In the genomic region with DNA sequence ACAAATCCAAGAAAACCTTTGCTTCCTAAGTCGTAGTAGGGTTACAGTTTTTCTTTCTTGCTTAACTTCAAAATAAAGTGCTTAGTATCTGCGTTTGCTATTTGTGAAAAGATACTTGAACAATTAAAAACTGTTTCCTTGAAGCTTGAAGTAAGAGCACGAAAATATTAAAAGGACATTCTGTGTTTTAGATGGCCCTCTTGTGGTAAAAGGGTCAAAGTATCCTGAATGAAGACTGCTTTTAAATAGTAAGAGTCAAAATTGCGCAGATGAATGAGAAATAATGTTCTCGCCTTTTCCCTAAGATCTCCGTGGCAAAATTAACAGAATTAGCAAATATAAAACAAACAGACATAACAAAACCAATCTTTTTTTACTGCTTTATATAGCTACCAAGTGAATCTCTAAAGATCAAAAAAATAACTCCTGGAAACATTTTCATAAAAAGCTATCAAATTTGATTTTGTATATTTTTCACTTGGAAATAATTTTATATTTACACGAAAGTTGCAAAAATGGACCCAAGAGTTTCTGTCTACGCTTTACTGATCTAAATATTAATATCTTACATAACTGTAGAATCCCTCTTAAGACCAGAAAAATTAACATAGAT, we compare ENCODE assay signal across 9 cellular contexts.
DNase-seq lines count a peak whose midpoint lies in the region; ATAC-seq and TF ChIP-seq lines count a peak whose summit lies in the region.
"Had no signal": no experiment of that assay in that cellular context is flagged by ENCODE, and none has a peak within 500 bp of the region (broad histone marks: within the 10 kb centered on the region; RNA-seq: fewer than 3 reads in every experiment).

No MANE protein-coding gene starts in this region.

- H3K27me3 Mint-ChIP-seq in naive thymus-derived CD4-positive, alpha-beta T cell, result no peaks in the 10 kb centered on the region
- H3K27me3 Mint-ChIP-seq: activated naive CD8-positive, alpha-beta T cell treated with anti-CD3 and anti-CD28 coated beads, Interleukin-2, amount 10 ng/mL, durations not matched to agents 7 days and 5 days had no signal

- H3K4me3 Mint-ChIP-seq in naive thymus-derived CD4-positive, alpha-beta T cell, result peak overlapping the region in 6 of 10 donors; percentile 0 to 45 (median 26)

- no peaks in the 10 kb centered on the region for H3K27me3 ChIP-seq in RWPE2 (ENCODE audit: insufficient read depth, poor library complexity, severe bottlenecking)
- H3K27me3 ChIP-seq in naive thymus-derived CD4-positive, alpha-beta T cell (ENCODE audit: control insufficient read depth in 2 of 2, insufficient read depth in 2 of 2, low read length in 2 of 2), result no peaks in the 10 kb centered on the region

- ATAC-seq in RWPE2 (ENCODE audit: low read depth) (no peak; the same call in 2 of the 3 replicates), GM18498 (IDR thresholded peaks at IDR 0.05; ENCODE audit: unreplicated experiment) (no peak)
- peak; percentile 60 for ATAC-seq in naive thymus-derived CD4-positive, alpha-beta T cell

- DNase-seq in NCI-H1417 (lab: John Stamatoyannopoulos, UW), result peak; percentile 14 to 78 (median 20)
- no peak for DNase-seq in NCI-H1417 treated with DMSO at 0.1 percent for 48 hours (lab: John Stamatoyannopoulos, UW)
- peak; percentile 34 for DNase-seq in HS-5 (ENCODE audit: low read depth)
- DNase-seq in RWPE2 (ENCODE audit: low spot score), result no peak
- peak; percentile 64 for DNase-seq in epithelial cell of esophagus (ENCODE audit: low read depth)
- DNase-seq in naive thymus-derived CD4-positive, alpha-beta T cell, result peak in 5 of 9 donors; percentile 31 to 42 (median 36)
- DNase-seq in HuH-7.5 (ENCODE audit: low spot score), result no peak
- DNase-seq: activated naive CD8-positive, alpha-beta T cell treated with anti-CD3 and anti-CD28 coated beads, Interleukin-2, amount 10 ng/mL, durations not matched to agents 7 days and 5 days had no signal

- no peaks in the 10 kb centered on the region for H3K9me3 ChIP-seq in RWPE2 (ENCODE audit: severe bottlenecking)
- no peaks in the 10 kb centered on the region for H3K9me3 ChIP-seq in naive thymus-derived CD4-positive, alpha-beta T cell (ENCODE audit: control insufficient read depth in 2 of 3, low read length in 3 of 3)

- H3K4me3 ChIP-seq in RWPE2 (ENCODE audit: severe bottlenecking), result no peak overlapping the region
- H3K4me3 ChIP-seq in epithelial cell of esophagus (ENCODE audit: low read length), result no peak overlapping the region
- no peak overlapping the region for H3K4me3 ChIP-seq in naive thymus-derived CD4-positive, alpha-beta T cell (ENCODE audit: low read length)

- peak overlapping the region; percentile 30 for H3K27ac ChIP-seq in RWPE2 (ENCODE audit: poor library complexity, severe bottlenecking)
- peak overlapping the region; percentile 50 for H3K27ac ChIP-seq in naive thymus-derived CD4-positive, alpha-beta T cell (ENCODE audit: low read depth, low read length)

- POLR2A ChIA-PET in naive thymus-derived CD4-positive, alpha-beta T cell (lab: Charles Lee), result interaction anchor here (0.6 to 1.2 kb wide), 7 partner anchors 12 to 267 kb away, joined by 3 to 5 read pairs (median 3); a partner anchor contains a TSS

- H3K9me3 Mint-ChIP-seq in naive thymus-derived CD4-positive, alpha-beta T cell, result no peaks in the 10 kb centered on the region
- H3K9me3 Mint-ChIP-seq: activated naive CD8-positive, alpha-beta T cell treated with anti-CD3 and anti-CD28 coated beads, Interleukin-2, amount 10 ng/mL, durations not matched to agents 7 days and 5 days had no signal

- peak; percentile 84 for TF ChIP-seq CTCF in RWPE2 (IDR thresholded peaks at IDR 0.05; ENCODE audit: poor library complexity, severe bottlenecking)
- peak; percentile 55 for TF ChIP-seq CTCF in epithelial cell of esophagus (IDR thresholded peaks at IDR 0.05; ENCODE audit: insufficient read depth, low read depth, low read length, missing control alignments)

- peaks cover 7 to 40% (median 28%) of the 10 kb centered on the region in 5 donors for H3K36me3 Mint-ChIP-seq in naive thymus-derived CD4-positive, alpha-beta T cell

- peaks cover 44% of the 10 kb centered on the region for H3K36me3 ChIP-seq in RWPE2 (ENCODE audit: low read depth)
- peaks cover 8 to 23% (median 9%) of the 10 kb centered on the region in 3 experiments for H3K36me3 ChIP-seq in naive thymus-derived CD4-positive, alpha-beta T cell (ENCODE audit: control insufficient read depth in 2 of 3, insufficient read depth in 3 of 3, low read length in 3 of 3)

- H3K4me1 ChIP-seq in RWPE2 (ENCODE audit: insufficient read depth, poor library complexity, severe bottlenecking), result peaks cover 16% of the 10 kb centered on the region
- peaks cover 24 to 27% of the 10 kb centered on the region in 2 donors for H3K4me1 ChIP-seq in naive thymus-derived CD4-positive, alpha-beta T cell (ENCODE audit: control insufficient read depth in 2 of 2, insufficient read depth in 2 of 2, low read length in 2 of 2)

- intact Hi-C loops in naive thymus-derived CD4-positive, alpha-beta T cell (cut with micrococcal nuclease), result loop anchor here (1.0 to 5.0 kb wide), 4 partner anchors 142 to 372 kb away; no protein-coding TSS in a partner anchor

- H3K4me1 Mint-ChIP-seq in naive thymus-derived CD4-positive, alpha-beta T cell, result peaks cover 49 to 90% (median 78%) of the 10 kb centered on the region in 7 donors

- H3K27ac Mint-ChIP-seq in naive thymus-derived CD4-positive, alpha-beta T cell, result peak overlapping the region; percentile 2 to 68 (median 56)
- H3K27ac Mint-ChIP-seq: activated naive CD8-positive, alpha-beta T cell treated with anti-CD3 and anti-CD28 coated beads, Interleukin-2, amount 10 ng/mL, durations not matched to agents 7 days and 5 days had no signal

- CTCF ChIA-PET in naive thymus-derived CD4-positive, alpha-beta T cell (lab: Charles Lee), result interaction anchor here (0.6 to 6.0 kb wide), 8 partner anchors 19 to 372 kb away, joined by 3 to 61 read pairs (median 4); no protein-coding TSS in a partner anchor

Comparison
In these comparisons a context has a peak if more than half of its experiments do, and no peak if none do; other contexts are left out.
1. DNase-seq: peak in NCI-H1417 (3 of 3), HS-5 (single experiment), epithelial cell of esophagus (single experiment) and naive thymus-derived CD4-positive, alpha-beta T cell (5 of 9); none in NCI-H1417 treated with DMSO at 0.1 percent for 48 hours (single experiment), RWPE2 (single experiment) and HuH-7.5 (single experiment).